Comparison of ENCODE assay signal across 1 cellular context in the genomic region with DNA sequence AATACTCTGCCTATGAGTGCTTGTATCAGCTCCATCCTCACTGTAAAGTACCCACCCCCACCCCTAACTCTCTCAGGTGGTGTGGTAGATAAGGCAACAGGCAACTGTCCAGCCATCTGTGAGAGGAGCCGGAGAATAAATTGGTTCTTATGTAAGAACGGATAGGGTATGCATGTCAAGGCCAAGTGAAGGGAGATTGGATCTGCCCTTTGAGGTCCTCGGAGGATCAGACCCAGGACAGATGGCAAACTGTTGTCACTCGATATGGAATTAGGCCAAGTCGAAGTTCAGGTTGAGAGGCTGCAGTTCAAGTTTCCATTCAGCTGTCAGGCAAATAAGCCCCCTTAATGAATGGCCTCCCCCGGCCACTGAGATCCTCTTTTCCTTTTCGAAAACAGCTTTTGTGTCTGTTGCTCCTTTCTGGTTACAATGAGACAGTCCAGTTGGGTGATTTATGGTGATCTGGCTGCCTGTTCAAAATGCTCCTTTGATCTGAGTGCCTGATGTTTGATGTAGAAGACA.
TF ChIP-seq lines count a peak whose summit lies in the region.

No MANE protein-coding gene starts in this region.

TF ChIP-seq in K562, 482 proteins besides CTCF, POLR2A, EP300 and RAD21 (continued from another document and continues in another):
- TF ChIP-seq, protein P1, sequence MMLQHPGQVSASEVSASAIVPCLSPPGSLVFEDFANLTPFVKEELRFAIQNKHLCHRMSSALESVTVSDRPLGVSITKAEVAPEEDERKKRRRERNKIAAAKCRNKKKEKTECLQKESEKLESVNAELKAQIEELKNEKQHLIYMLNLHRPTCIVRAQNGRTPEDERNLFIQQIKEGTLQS (IDR thresholded peaks at IDR 0.05), result peak; percentile 46; the same call in 1 of the 2 replicates
- TF ChIP-seq, protein P1 (CRISPR knock-in tag; conservative IDR thresholded peaks at IDR 0.05), result no peak; the same call in 1 of the 2 replicates
- peak; percentile 92 for TF ChIP-seq STAT5A (IDR thresholded peaks at IDR 0.05; ENCODE audit: borderline replicate concordance, low read length)
- no peak for TF ChIP-seq THRAP3 (IDR thresholded peaks at IDR 0.05; ENCODE audit: borderline replicate concordance)
- TF ChIP-seq, protein P2, sequence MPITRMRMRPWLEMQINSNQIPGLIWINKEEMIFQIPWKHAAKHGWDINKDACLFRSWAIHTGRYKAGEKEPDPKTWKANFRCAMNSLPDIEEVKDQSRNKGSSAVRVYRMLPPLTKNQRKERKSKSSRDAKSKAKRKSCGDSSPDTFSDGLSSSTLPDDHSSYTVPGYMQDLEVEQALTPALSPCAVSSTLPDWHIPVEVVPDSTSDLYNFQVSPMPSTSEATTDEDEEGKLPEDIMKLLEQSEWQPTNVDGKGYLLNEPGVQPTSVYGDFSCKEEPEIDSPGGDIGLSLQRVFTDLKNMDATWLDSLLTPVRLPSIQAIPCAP (CRISPR knock-in tag; IDR thresholded peaks at IDR 0.05; ENCODE audit: borderline replicate concordance), result no peak
- TF ChIP-seq, protein P3, sequence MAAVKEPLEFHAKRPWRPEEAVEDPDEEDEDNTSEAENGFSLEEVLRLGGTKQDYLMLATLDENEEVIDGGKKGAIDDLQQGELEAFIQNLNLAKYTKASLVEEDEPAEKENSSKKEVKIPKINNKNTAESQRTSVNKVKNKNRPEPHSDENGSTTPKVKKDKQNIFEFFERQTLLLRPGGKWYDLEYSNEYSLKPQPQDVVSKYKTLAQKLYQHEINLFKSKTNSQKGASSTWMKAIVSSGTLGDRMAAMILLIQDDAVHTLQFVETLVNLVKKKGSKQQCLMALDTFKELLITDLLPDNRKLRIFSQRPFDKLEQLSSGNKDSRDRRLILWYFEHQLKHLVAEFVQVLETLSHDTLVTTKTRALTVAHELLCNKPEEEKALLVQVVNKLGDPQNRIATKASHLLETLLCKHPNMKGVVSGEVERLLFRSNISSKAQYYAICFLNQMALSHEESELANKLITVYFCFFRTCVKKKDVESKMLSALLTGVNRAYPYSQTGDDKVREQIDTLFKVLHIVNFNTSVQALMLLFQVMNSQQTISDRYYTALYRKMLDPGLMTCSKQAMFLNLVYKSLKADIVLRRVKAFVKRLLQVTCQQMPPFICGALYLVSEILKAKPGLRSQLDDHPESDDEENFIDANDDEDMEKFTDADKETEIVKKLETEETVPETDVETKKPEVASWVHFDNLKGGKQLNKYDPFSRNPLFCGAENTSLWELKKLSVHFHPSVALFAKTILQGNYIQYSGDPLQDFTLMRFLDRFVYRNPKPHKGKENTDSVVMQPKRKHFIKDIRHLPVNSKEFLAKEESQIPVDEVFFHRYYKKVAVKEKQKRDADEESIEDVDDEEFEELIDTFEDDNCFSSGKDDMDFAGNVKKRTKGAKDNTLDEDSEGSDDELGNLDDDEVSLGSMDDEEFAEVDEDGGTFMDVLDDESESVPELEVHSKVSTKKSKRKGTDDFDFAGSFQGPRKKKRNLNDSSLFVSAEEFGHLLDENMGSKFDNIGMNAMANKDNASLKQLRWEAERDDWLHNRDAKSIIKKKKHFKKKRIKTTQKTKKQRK (IDR thresholded peaks at IDR 0.05; ENCODE audit: borderline replicate concordance, low read depth, low read length), result no peak
- TF ChIP-seq NRF1 (conservative IDR thresholded peaks at IDR 0.05 in 1 of 2, IDR thresholded peaks at IDR 0.05 in 1 of 2), result no peak
- TF ChIP-seq, protein P4, sequence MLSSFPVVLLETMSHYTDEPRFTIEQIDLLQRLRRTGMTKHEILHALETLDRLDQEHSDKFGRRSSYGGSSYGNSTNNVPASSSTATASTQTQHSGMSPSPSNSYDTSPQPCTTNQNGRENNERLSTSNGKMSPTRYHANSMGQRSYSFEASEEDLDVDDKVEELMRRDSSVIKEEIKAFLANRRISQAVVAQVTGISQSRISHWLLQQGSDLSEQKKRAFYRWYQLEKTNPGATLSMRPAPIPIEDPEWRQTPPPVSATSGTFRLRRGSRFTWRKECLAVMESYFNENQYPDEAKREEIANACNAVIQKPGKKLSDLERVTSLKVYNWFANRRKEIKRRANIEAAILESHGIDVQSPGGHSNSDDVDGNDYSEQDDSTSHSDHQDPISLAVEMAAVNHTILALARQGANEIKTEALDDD (IDR thresholded peaks at IDR 0.05), result peak; percentile 69; the same call in 1 of the 2 replicates
- no peak for TF ChIP-seq NR1H2 (CRISPR knock-in tag; IDR thresholded peaks at IDR 0.05)
- no peak for TF ChIP-seq CBX2 (IDR thresholded peaks at IDR 0.05; ENCODE audit: insufficient read depth, low read length, poor library complexity, severe bottlenecking)
- no peak for TF ChIP-seq MYBL2 (IDR thresholded peaks at IDR 0.05; ENCODE audit: low read depth)
- no peak for TF ChIP-seq MYBL2 (CRISPR knock-in tag; IDR thresholded peaks at IDR 0.05; ENCODE audit: borderline replicate concordance)
- TF ChIP-seq ZNF184 (CRISPR knock-in tag; IDR thresholded peaks at IDR 0.05), result no peak
- TF ChIP-seq, protein P5, sequence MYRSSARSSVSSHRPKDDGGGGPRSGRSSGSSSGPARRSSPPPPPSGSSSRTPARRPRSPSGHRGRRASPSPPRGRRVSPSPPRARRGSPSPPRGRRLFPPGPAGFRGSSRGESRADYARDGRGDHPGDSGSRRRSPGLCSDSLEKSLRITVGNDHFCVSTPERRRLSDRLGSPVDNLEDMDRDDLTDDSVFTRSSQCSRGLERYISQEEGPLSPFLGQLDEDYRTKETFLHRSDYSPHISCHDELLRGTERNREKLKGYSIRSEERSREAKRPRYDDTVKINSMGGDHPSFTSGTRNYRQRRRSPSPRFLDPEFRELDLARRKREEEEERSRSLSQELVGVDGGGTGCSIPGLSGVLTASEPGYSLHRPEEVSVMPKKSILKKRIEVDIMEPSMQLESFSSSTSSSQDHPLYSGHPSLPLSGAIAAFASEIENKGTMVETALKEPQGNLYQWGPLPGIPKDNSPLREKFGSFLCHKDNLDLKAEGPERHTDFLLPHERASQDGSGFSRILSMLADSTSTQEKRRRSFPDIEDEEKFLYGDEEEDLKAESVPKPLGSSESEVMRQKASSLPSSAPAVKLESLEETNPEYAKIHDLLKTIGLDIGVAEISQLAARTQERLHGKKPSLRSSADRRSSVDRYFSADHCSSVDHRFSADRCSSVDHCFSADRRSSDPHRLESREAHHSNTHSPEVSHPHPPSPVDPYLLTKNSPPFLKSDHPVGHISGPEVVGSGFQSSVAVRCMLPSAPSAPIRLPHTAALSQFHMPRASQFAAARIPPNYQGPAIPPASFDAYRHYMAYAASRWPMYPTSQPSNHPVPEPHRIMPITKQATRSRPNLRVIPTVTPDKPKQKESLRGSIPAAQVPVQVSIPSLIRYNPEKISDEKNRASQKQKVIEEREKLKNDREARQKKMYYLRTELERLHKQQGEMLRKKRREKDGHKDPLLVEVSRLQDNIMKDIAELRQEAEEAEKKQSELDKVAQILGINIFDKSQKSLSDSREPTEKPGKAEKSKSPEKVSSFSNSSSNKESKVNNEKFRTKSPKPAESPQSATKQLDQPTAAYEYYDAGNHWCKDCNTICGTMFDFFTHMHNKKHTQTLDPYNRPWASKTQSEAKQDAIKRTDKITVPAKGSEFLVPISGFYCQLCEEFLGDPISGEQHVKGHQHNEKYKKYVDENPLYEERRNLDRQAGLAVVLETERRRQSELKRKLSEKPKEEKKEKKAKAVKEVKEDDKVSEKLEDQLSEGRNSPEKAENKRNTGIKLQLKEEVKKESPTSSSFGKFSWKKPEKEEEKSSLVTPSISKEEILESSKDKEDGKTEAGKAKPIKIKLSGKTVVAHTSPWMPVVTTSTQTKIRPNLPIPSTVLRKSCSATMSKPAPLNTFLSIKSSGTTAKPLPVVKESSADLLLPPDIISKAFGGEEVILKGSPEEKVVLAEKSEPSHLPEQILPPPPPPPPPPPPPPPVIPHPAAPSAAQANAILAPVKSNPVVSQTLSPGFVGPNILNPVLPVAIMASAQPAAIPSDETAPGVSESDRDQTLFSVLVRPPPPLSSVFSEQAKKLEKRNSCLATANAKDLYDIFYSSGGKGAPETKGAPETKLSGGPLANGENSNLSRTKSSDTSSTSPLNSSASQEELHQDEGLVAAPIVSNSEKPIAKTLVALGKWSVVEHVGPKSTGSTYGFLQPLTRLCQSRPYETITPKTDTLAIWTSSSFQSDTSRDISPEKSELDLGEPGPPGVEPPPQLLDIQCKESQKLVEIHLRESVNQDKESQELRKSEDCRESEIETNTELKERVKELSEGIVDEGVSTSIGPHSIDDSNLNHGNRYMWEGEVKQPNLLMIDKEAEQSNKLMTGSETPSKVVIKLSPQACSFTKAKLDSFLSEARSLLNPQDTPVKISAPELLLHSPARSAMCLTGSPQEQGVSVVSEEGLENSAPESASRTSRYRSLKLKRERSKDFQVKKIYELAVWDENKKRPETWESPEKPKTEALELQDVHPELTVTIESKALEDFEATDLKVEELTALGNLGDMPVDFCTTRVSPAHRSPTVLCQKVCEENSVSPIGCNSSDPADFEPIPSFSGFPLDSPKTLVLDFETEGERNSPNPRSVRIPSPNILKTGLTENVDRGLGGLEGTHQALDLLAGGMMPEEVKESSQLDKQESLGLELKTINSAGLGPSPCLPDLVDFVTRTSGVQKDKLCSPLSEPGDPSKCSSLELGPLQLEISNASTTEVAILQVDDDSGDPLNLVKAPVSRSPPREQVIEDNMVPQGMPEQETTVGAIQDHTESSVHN (IDR thresholded peaks at IDR 0.05; ENCODE audit: borderline replicate concordance in 1 of 2, low read depth in 1 of 2), result peak in 1 of 2 experiments; percentile 52; a peak in 1 of 4 replicates
- no peak for TF ChIP-seq SLC30A9 (CRISPR knock-in tag; IDR thresholded peaks at IDR 0.05)
- TF ChIP-seq ZNF507 (tag; conservative IDR thresholded peaks at IDR 0.05), result no peak
- peak; percentile 89 for TF ChIP-seq OTX1 (CRISPR knock-in tag; IDR thresholded peaks at IDR 0.05)
- no peak for TF ChIP-seq SREBF1 (IDR thresholded peaks at IDR 0.05; ENCODE audit: borderline replicate concordance, low read depth, low read length)
- peak; percentile 64; the same call in 1 of the 2 replicates for TF ChIP-seq MYNN (IDR thresholded peaks at IDR 0.05)
- TF ChIP-seq MYNN (CRISPR knock-in tag; IDR thresholded peaks at IDR 0.05), result no peak
- no peak for TF ChIP-seq PTTG1 (tag; IDR thresholded peaks at IDR 0.05; ENCODE audit: low read depth)
- TF ChIP-seq, protein P6, sequence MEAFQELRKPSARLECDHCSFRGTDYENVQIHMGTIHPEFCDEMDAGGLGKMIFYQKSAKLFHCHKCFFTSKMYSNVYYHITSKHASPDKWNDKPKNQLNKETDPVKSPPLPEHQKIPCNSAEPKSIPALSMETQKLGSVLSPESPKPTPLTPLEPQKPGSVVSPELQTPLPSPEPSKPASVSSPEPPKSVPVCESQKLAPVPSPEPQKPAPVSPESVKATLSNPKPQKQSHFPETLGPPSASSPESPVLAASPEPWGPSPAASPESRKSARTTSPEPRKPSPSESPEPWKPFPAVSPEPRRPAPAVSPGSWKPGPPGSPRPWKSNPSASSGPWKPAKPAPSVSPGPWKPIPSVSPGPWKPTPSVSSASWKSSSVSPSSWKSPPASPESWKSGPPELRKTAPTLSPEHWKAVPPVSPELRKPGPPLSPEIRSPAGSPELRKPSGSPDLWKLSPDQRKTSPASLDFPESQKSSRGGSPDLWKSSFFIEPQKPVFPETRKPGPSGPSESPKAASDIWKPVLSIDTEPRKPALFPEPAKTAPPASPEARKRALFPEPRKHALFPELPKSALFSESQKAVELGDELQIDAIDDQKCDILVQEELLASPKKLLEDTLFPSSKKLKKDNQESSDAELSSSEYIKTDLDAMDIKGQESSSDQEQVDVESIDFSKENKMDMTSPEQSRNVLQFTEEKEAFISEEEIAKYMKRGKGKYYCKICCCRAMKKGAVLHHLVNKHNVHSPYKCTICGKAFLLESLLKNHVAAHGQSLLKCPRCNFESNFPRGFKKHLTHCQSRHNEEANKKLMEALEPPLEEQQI (IDR thresholded peaks at IDR 0.05), result peak; percentile 94
- peak; percentile 83; the same call in 1 of the 2 replicates for TF ChIP-seq ZNF311 (CRISPR knock-in tag; IDR thresholded peaks at IDR 0.05)
- TF ChIP-seq NCOR1 (IDR thresholded peaks at IDR 0.05), result peak; percentile 98
- TF ChIP-seq, protein P7, sequence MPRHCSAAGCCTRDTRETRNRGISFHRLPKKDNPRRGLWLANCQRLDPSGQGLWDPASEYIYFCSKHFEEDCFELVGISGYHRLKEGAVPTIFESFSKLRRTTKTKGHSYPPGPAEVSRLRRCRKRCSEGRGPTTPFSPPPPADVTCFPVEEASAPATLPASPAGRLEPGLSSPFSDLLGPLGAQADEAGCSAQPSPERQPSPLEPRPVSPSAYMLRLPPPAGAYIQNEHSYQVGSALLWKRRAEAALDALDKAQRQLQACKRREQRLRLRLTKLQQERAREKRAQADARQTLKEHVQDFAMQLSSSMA (CRISPR knock-in tag; IDR thresholded peaks at IDR 0.05), result no peak
- no peak for TF ChIP-seq SAFB (IDR thresholded peaks at IDR 0.05; ENCODE audit: borderline replicate concordance, low read depth, low read length)
- no peak for TF ChIP-seq PCBP1 (IDR thresholded peaks at IDR 0.05; ENCODE audit: low read depth, low read length, poor library complexity, severe bottlenecking)
- TF ChIP-seq MYC (IDR thresholded peaks at IDR 0.05; ENCODE audit: low read depth, low read length), result peak; percentile 55; the same call in 1 of the 2 replicates
- TF ChIP-seq MYC (CRISPR knock-in tag; IDR thresholded peaks at IDR 0.05; ENCODE audit: borderline replicate concordance, low read depth), result no peak
- TF ChIP-seq NEUROD1 (IDR thresholded peaks at IDR 0.05; ENCODE audit: borderline replicate concordance, low read depth, low read length, partially characterized antibody), result peak; percentile 57
- no peak for TF ChIP-seq MAFF (IDR thresholded peaks at IDR 0.05; ENCODE audit: low read length)
- TF ChIP-seq, protein P8, sequence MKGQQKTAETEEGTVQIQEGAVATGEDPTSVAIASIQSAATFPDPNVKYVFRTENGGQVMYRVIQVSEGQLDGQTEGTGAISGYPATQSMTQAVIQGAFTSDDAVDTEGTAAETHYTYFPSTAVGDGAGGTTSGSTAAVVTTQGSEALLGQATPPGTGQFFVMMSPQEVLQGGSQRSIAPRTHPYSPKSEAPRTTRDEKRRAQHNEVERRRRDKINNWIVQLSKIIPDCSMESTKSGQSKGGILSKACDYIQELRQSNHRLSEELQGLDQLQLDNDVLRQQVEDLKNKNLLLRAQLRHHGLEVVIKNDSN (CRISPR knock-in tag; IDR thresholded peaks at IDR 0.05), result no peak
- peak; percentile 58 for TF ChIP-seq HMGN3 (IDR thresholded peaks at IDR 0.05; ENCODE audit: borderline replicate concordance, extremely low read depth, insufficient read length, low read depth, low read length)
- 0 out of 2 replicates have a peak, but pooled peaks have one; percentile 58 for TF ChIP-seq TCF7L2 (IDR thresholded peaks at IDR 0.05; ENCODE audit: low read depth, low read length)
- no peak for TF ChIP-seq ZNF143 (CRISPR knock-in tag; IDR thresholded peaks at IDR 0.05)
- peak; percentile 54; the same call in 1 of the 2 replicates for TF ChIP-seq CEBPG (CRISPR knock-in tag; IDR thresholded peaks at IDR 0.05)
- no peak for TF ChIP-seq CEBPG (tag; conservative IDR thresholded peaks at IDR 0.05 in 1 of 2, IDR thresholded peaks at IDR 0.05 in 1 of 2)
- peak; percentile 30 for TF ChIP-seq BRD9 (IDR thresholded peaks at IDR 0.05; ENCODE audit: low read depth, partially characterized antibody)
- no peak for TF ChIP-seq LARP7 (IDR thresholded peaks at IDR 0.05)
- peak in 1 of 2 experiments; percentile 94; a peak in 3 of 4 replicates for TF ChIP-seq RCOR1 (IDR thresholded peaks at IDR 0.05; ENCODE audit: borderline replicate concordance in 1 of 2, low read depth in 2 of 2, low read length in 2 of 2)
- TF ChIP-seq TAF15 (IDR thresholded peaks at IDR 0.05; ENCODE audit: low read depth, low read length), result no peak
- peak; percentile 98 for TF ChIP-seq SOX6 (IDR thresholded peaks at IDR 0.05)
